In the genomic region with DNA sequence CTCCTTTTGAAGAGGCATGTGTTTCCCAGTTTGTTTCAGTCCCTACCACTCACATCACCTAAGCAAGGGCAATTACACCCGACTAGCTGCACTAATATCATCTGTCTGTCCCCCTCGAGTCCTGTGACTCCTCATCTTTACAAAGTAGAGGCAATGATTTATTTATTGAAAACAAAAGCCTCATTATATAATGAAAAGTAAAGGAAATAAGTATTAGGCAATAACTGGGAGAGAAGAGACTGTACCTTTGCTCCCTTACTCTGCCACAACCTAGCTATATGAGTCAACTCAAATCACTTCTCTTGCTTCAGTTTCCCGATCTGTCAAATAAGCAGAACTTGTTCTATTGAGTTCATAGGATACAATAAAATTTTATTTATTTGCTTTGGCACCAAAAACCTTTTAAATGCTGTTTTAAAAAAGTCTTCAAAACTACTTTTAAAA, we compare ENCODE assay signal across 20 cellular contexts.
"Had no signal": no experiment of that assay in that cellular context is flagged by ENCODE, and none has a peak within 500 bp of the region (broad histone marks: within the 10 kb centered on the region; RNA-seq: fewer than 3 reads in every experiment).

No MANE protein-coding gene starts in this region.

- H3K4me2 ChIP-seq: smooth muscle cell had no signal

- H3K27ac ChIP-seq: cardiac muscle cell, lower lobe of right lung, transverse colon had no signal

- H3K9me3 ChIP-seq: lower lobe of right lung, transverse colon had no signal

- H3K4me3 ChIP-seq: cardiac muscle cell, lower lobe of right lung, smooth muscle cell, transverse colon had no signal

- H3K27me3 ChIP-seq: cardiac muscle cell, transverse colon had no signal

- DNase-seq: activated CD4-positive, alpha-beta memory T cell treated with anti-CD3 and anti-CD28 coated beads, Interleukin-2, amount 10 ng/mL, durations not matched to agents 7 days and 5 days; activated CD4-positive, alpha-beta T cell treated with anti-CD3 and anti-CD28 coated beads for 48 hours; activated effector memory CD4-positive, alpha-beta T cell treated with Interleukin-2 at 50 U/mL for 16 hours; activated naive CD4-positive, alpha-beta T cell treated with anti-CD3 and anti-CD28 coated beads, Interleukin-2, amount 10 ng/mL, durations not matched to agents 7 days and 5 days; activated naive CD8-positive, alpha-beta T cell treated with anti-CD3 and anti-CD28 coated beads, Interleukin-2, amount 50 U/mL, for 24 hours; activated T-cell treated with anti-CD3 and anti-CD28 coated beads, Interleukin-2, amount 50 U/mL, for 72 hours; effector CD4-positive, alpha-beta T cell; foreskin melanocyte; hypothalamus; lower lobe of right lung; naive thymus-derived CD4-positive, alpha-beta T cell; occipital lobe; stimulated activated CD4-positive, alpha-beta T cell treated with anti-CD3 and anti-CD28 coated beads, Interleukin-15, amount 100 ng/mL, for 24 hours; stimulated activated CD4-positive, alpha-beta T cell treated with anti-CD3 and anti-CD28 coated beads, Interleukin-2, amount 100 ng/mL, for 48 hours; stimulated activated CD8-positive, alpha-beta memory T cell treated with anti-CD3 and anti-CD28 coated beads, Interleukin-4, amount 100 ng/mL, for 48 hours; stimulated activated naive B cell treated with anti-CD40 and anti-IgM and Interleukin-4, amounts not matched to agents 10 μg/mL and 1 μg/mL and 100 μg/mL, for 72 hours; T1000; transverse colon had no signal
